ENCODE assay signal across 26 cellular contexts in genomic region chr14:104115131-104115600, GRCh38. TPM values are rescaled to one million over a fixed set of nuclear protein-coding genes. Genes with fewer than 3 reads are reported as not detected.
A peak's percentile ranks its signal among the peaks of the same experiment; 100 is the strongest.
DNase-seq lines count a peak whose midpoint lies in the region; ATAC-seq lines count a peak whose summit lies in the region.
"Had no signal": no experiment of that assay in that cellular context is flagged by ENCODE, and none has a peak within 500 bp of the region (broad histone marks: within the 10 kb centered on the region; RNA-seq: fewer than 3 reads in every experiment).

No MANE protein-coding gene starts in this region.

- no peaks in the 10 kb centered on the region for H3K36me3 Mint-ChIP-seq in effector memory CD8-positive, alpha-beta T cell (ENCODE audit: insufficient read depth)
- peaks cover 0 to 5% (median 0%) of the 10 kb centered on the region in 3 donors for H3K36me3 Mint-ChIP-seq in naive thymus-derived CD8-positive, alpha-beta T cell
- H3K36me3 Mint-ChIP-seq: WTC11 had no signal

- intact Hi-C loops in aorta (cut with DNase I) = no loop called here

- no peak overlapping the region for H3K27ac ChIP-seq in aorta (ENCODE audit: low read depth in 1 of 2, low read length in 2 of 2)
- H3K27ac ChIP-seq: C4-2B, foreskin keratinocyte, pancreas, sigmoid colon had no signal

- no peaks in the 10 kb centered on the region for H3K36me3 ChIP-seq in aorta (ENCODE audit: control insufficient read depth in 1 of 2, insufficient read depth in 2 of 2, low read length in 1 of 2)
- H3K36me3 ChIP-seq: pancreas, sigmoid colon had no signal

- H3K4me1 ChIP-seq in aorta (ENCODE audit: control insufficient read depth in 1 of 2, insufficient read depth in 2 of 2, low read length in 2 of 2) = no peaks in the 10 kb centered on the region
- H3K4me1 ChIP-seq: foreskin keratinocyte had no signal

- no peak overlapping the region for H3K4me3 ChIP-seq in aorta (ENCODE audit: low read length in 2 of 2)
- H3K4me3 ChIP-seq: pancreas, sigmoid colon had no signal

- POLR2A ChIA-PET in naive thymus-derived CD8-positive, alpha-beta T cell (lab: Charles Lee) = no interaction called here

- H3K9me3 ChIP-seq in aorta (ENCODE audit: control insufficient read depth, low read length) = no peaks in the 10 kb centered on the region
- H3K9me3 ChIP-seq: pancreas, sigmoid colon had no signal

- no peak overlapping the region for H3K27ac Mint-ChIP-seq in effector memory CD8-positive, alpha-beta T cell
- H3K27ac Mint-ChIP-seq in naive thymus-derived CD8-positive, alpha-beta T cell = no peak overlapping the region
- H3K27ac Mint-ChIP-seq: activated CD4-positive, alpha-beta memory T cell treated with anti-CD3 and anti-CD28 coated beads, Interleukin-2, amount 10 ng/mL, durations not matched to agents 7 days and 5 days; WTC11 had no signal

- no peaks in the 10 kb centered on the region for H3K9me3 Mint-ChIP-seq in effector memory CD8-positive, alpha-beta T cell
- no peaks in the 10 kb centered on the region for H3K9me3 Mint-ChIP-seq in naive thymus-derived CD8-positive, alpha-beta T cell
- H3K9me3 Mint-ChIP-seq: activated CD4-positive, alpha-beta memory T cell treated with anti-CD3 and anti-CD28 coated beads, Interleukin-2, amount 10 ng/mL, durations not matched to agents 7 days and 5 days; WTC11 had no signal

- H3K27me3 Mint-ChIP-seq in effector memory CD8-positive, alpha-beta T cell = peaks cover 35 to 50% of the 10 kb centered on the region in 2 donors
- peaks cover 1 to 53% (median 26%) of the 10 kb centered on the region in 5 donors for H3K27me3 Mint-ChIP-seq in naive thymus-derived CD8-positive, alpha-beta T cell

- DNase-seq in stimulated activated CD4-positive, alpha-beta T cell treated with anti-CD3 and anti-CD28 coated beads, Interleukin-15, amount 100 ng/mL, for 24 hours = peak; percentile 0
- no peak for DNase-seq in stimulated activated CD4-positive, alpha-beta T cell treated with anti-CD3 and anti-CD28 coated beads, Interleukin-4, amount 100 ng/mL, for 4 hours
- DNase-seq in effector memory CD8-positive, alpha-beta T cell = no peak
- peak in 1 of 10 donors; percentile 2 for DNase-seq in naive thymus-derived CD8-positive, alpha-beta T cell
- peak; percentile 23 to 38 for DNase-seq in aorta
- DNase-seq in SKM-1 treated with dmso at 0.1 percent for 144 hours (lab: John Stamatoyannopoulos, UW; ENCODE audit: unreplicated experiment) = no peak
- DNase-seq in NCI-H69 (lab: John Stamatoyannopoulos, UW) = no peak
- no peak for DNase-seq in stimulated activated CD4-positive, alpha-beta T cell treated with anti-CD3 and anti-CD28 coated beads, Interleukin-1b, Interleukin-23, amount 100 ng/mL, for 48 hours
- DNase-seq: activated CD4-positive, alpha-beta memory T cell treated with anti-CD3 and anti-CD28 coated beads, Interleukin-2, amount 10 ng/mL, durations not matched to agents 7 days and 5 days; cerebellar nuclear complex; foreskin keratinocyte; GOT3; IMR-90; NCI-H1417; NCI-H2107; NCI-H510A; sigmoid colon; T-helper 9 cell had no signal

- WGBS in aorta, 2 donors = 83 to 87% methylated on average over 11 of the region's 11 CpGs

- no peaks in the 10 kb centered on the region for H3K4me1 Mint-ChIP-seq in effector memory CD8-positive, alpha-beta T cell (ENCODE audit: low read depth in 2 of 2)
- peaks cover 0 to 3% (median under 1%) of the 10 kb centered on the region in 4 donors for H3K4me1 Mint-ChIP-seq in naive thymus-derived CD8-positive, alpha-beta T cell
- H3K4me1 Mint-ChIP-seq: activated CD4-positive, alpha-beta memory T cell treated with anti-CD3 and anti-CD28 coated beads, Interleukin-2, amount 10 ng/mL, durations not matched to agents 7 days and 5 days; WTC11 had no signal

- no peaks in the 10 kb centered on the region for H3K27me3 ChIP-seq in aorta (ENCODE audit: control insufficient read depth in 1 of 2, insufficient read depth in 2 of 2, low read length in 1 of 2)
- H3K27me3 ChIP-seq: pancreas had no signal

- peak overlapping the region; percentile 56 to 58 for H3K4me3 Mint-ChIP-seq in effector memory CD8-positive, alpha-beta T cell
- H3K4me3 Mint-ChIP-seq in naive thymus-derived CD8-positive, alpha-beta T cell = peak overlapping the region in 8 of 10 donors; percentile 6 to 72 (median 58)
- H3K4me3 Mint-ChIP-seq: activated CD4-positive, alpha-beta memory T cell treated with anti-CD3 and anti-CD28 coated beads, Interleukin-2, amount 10 ng/mL, durations not matched to agents 7 days and 5 days had no signal

- no peak for ATAC-seq in effector memory CD8-positive, alpha-beta T cell (replicated peaks)
- ATAC-seq in naive thymus-derived CD8-positive, alpha-beta T cell = no peak
- ATAC-seq in aorta (ENCODE audit: low FRiP score) = no peak
- ATAC-seq: foreskin keratinocyte, Panc1, pancreas, SK-N-SH treated with all-trans-retinoic acid at 6 μM for 48 hours, WTC11 had no signal

RNA-seq across cellular contexts. Expression of gene KIF26A, which starts 23.2 kb away (rescaled TPM):
- total RNA-seq in naive thymus-derived CD8-positive, alpha-beta T cell = under 1 TPM; 0.10 to 0.11 TPM
- polyA plus RNA-seq in naive thymus-derived CD8-positive, alpha-beta T cell = not detected
- total RNA-seq in aorta = 1 to 10 TPM; 4.6 to 8.3 TPM
- 1 to 10 TPM in 1 of 2 donors, under 1 TPM in 1; 0.13 to 1.9 TPM for polyA plus RNA-seq in aorta
- total RNA-seq: IMR-90, M059J had no signal
- polyA plus RNA-seq: IMR-90 had no signal

RNA-seq across cellular contexts. Expression of gene ASPG, which starts 29.7 kb away (rescaled TPM):
- not detected for total RNA-seq in naive thymus-derived CD8-positive, alpha-beta T cell
- not detected for polyA plus RNA-seq in naive thymus-derived CD8-positive, alpha-beta T cell
- 1 to 10 TPM in 1 of 2 donors, under 1 TPM in 1; 0.13 to 2.2 TPM for total RNA-seq in aorta
- 1 to 10 TPM in 1 of 2 donors, under 1 TPM in 1; 0.20 to 1.6 TPM for polyA plus RNA-seq in aorta
- total RNA-seq: activated CD4-positive, alpha-beta memory T cell treated with anti-CD3 and anti-CD28 coated beads, Interleukin-2, amount 10 ng/mL, durations not matched to agents 7 days and 5 days; astrocyte; epithelial cell of proximal tubule; IMR-90; M059J had no signal
- polyA plus RNA-seq: IMR-90 had no signal

Comparison
In these comparisons a context has a peak if more than half of its experiments do, and no peak if none do; other contexts are left out.
1. DNase-seq: peak in stimulated activated CD4-positive, alpha-beta T cell treated with anti-CD3 and anti-CD28 coated beads, Interleukin-15, amount 100 ng/mL, for 24 hours (single experiment) and aorta (2 of 2); none in stimulated activated CD4-positive, alpha-beta T cell treated with anti-CD3 and anti-CD28 coated beads, Interleukin-4, amount 100 ng/mL, for 4 hours (0 of 2), effector memory CD8-positive, alpha-beta T cell (0 of 3), SKM-1 treated with dmso at 0.1 percent for 144 hours (single experiment), NCI-H69 (single experiment) and stimulated activated CD4-positive, alpha-beta T cell treated with anti-CD3 and anti-CD28 coated beads, Interleukin-1b, Interleukin-23, amount 100 ng/mL, for 48 hours (single experiment).
2. RNA of gene KIF26A, which starts 23.2 kb away (total RNA-seq): 4.6 to 8.3 TPM in aorta; 0.10 to 0.11 TPM in naive thymus-derived CD8-positive, alpha-beta T cell; every median in the first group is over 4 times any median in the second.